1 cellular context compared by ENCODE assay signal in genomic region chr7:131331806-131332205, GRCh38.
TF ChIP-seq lines count a peak whose summit lies in the region.

No MANE protein-coding gene starts in this region.

TF ChIP-seq in GM12878, 131 proteins besides CTCF, POLR2A, EP300 and RAD21:
- no peak for TF ChIP-seq ZNF592 (IDR thresholded peaks at IDR 0.05)
- no peak for TF ChIP-seq ZNF687 (IDR thresholded peaks at IDR 0.05)
- no peak for TF ChIP-seq SRF (IDR thresholded peaks at IDR 0.05; ENCODE audit: low read depth in 2 of 2, low read length in 2 of 2)
- TF ChIP-seq RB1 (IDR thresholded peaks at IDR 0.05; ENCODE audit: borderline replicate concordance): no peak
- no peak for TF ChIP-seq PAX5 (IDR thresholded peaks at IDR 0.05; ENCODE audit: borderline replicate concordance, low read depth, low read length)
- TF ChIP-seq JUNB (IDR thresholded peaks at IDR 0.05): no peak
- no peak for TF ChIP-seq SIX5 (IDR thresholded peaks at IDR 0.05; ENCODE audit: low read depth, low read length, severe bottlenecking)
- TF ChIP-seq NFIC (IDR thresholded peaks at IDR 0.05; ENCODE audit: low read depth, low read length): no peak
- TF ChIP-seq CEBPZ (IDR thresholded peaks at IDR 0.05; ENCODE audit: low read depth, low read length): no peak
- no peak for TF ChIP-seq SPI1 (IDR thresholded peaks at IDR 0.05; ENCODE audit: borderline replicate concordance, insufficient read depth, low read depth, low read length)
- TF ChIP-seq HDAC6 (IDR thresholded peaks at IDR 0.05; ENCODE audit: unreplicated experiment): no peak
- TF ChIP-seq BCL11A (IDR thresholded peaks at IDR 0.05; ENCODE audit: low read depth, low read length): no peak
- TF ChIP-seq ESRRA (IDR thresholded peaks at IDR 0.05; ENCODE audit: low read length): no peak
